Comparison of ENCODE assay signal across 1 cellular context in the genomic region with DNA sequence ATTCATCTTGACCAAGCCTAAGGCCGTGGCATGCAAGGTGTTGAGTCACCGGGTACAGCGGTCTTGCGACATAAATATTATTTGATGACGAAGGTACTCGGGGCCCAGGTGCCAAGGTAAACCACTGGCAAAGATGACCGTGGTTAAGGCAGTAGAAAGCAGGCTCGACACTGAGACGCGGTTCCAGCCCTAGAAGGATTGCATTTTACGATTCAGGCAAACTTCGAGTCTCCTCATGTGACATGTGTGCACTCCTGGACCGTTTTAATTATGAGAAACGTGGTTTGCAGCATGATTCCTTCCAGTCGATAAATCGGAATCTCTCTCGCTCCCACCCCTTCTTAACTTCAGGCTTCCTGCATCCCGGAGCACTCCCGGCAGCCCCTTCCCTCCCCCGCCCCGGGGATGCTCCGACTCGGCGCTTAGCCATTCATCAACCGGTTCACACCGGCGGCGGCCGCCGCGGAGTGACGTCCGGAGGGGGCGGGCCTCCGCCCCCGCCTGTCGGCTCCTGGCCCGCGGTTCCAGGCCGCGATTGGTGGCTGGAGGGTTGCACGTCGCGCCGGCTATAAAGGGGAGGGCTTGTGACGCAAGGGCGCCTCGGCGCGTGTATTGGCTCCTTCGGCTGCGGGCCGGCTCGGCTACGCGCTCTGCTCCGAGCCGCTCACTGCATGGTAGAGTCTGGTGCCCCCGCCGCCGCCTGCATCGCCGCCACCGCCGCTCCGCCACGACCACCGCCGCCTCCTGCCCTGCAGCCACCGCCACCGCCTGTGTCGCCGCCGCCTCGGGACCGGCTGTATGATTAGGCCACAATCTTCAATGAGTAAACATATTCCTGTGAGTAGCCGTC.
TF ChIP-seq lines count a peak whose summit lies in the region.

TSS of gene LOC128125822 (plus strand) at position 598 of the 850 bp plus-strand sequence.
TSS of gene PTP4A1 (plus strand) at position 598 of the 850 bp plus-strand sequence. CDS start 4,401 bp downstream, outside the sequence.

TF ChIP-seq in HepG2, 621 proteins besides CTCF, POLR2A, EP300 and RAD21 (continued from another document):
- TF ChIP-seq, protein P1, sequence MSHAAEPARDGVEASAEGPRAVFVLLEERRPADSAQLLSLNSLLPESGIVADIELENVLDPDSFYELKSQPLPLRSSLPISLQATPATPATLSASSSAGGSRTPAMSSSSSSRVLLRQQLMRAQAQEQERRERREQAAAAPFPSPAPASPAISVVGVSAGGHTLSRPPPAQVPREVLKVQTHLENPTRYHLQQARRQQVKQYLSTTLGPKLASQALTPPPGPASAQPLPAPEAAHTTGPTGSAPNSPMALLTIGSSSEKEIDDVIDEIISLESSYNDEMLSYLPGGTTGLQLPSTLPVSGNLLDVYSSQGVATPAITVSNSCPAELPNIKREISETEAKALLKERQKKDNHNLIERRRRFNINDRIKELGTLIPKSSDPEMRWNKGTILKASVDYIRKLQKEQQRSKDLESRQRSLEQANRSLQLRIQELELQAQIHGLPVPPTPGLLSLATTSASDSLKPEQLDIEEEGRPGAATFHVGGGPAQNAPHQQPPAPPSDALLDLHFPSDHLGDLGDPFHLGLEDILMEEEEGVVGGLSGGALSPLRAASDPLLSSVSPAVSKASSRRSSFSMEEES (CRISPR knock-in tag; IDR thresholded peaks at IDR 0.05), result no peak
- TF ChIP-seq ZNF101 (CRISPR knock-in tag; IDR thresholded peaks at IDR 0.05; ENCODE audit: borderline replicate concordance, low read depth) (no peak), GATA4 (IDR thresholded peaks at IDR 0.05; ENCODE audit: borderline replicate concordance, low read depth) (no peak), IKZF1 (IDR thresholded peaks at IDR 0.05) (no peak), KMT2A (CRISPR knock-in tag; IDR thresholded peaks at IDR 0.05) (no peak; the same call in 1 of the 2 replicates), FOSL1 (CRISPR knock-in tag; IDR thresholded peaks at IDR 0.05; ENCODE audit: borderline replicate concordance) (peak; percentile 77; the same call in 1 of the 2 replicates), NCOA1 (CRISPR knock-in tag; IDR thresholded peaks at IDR 0.05) (peak; percentile 19; the same call in 1 of the 2 replicates), YY1 (IDR thresholded peaks at IDR 0.05; ENCODE audit: insufficient read depth, insufficient replicate concordance, low read depth, low read length) (peak; percentile 70), SIX1 (CRISPR knock-in tag; IDR thresholded peaks at IDR 0.05; ENCODE audit: borderline replicate concordance) (no peak), ZNF709 (CRISPR knock-in tag; IDR thresholded peaks at IDR 0.05) (peak; percentile 98), ZNF446 (CRISPR knock-in tag; IDR thresholded peaks at IDR 0.05) (no peak; the same call in 1 of the 2 replicates), RBFOX2 (IDR thresholded peaks at IDR 0.05; ENCODE audit: low read depth, low read length) (peak; percentile 96), ATF5 (CRISPR knock-in tag; IDR thresholded peaks at IDR 0.05; ENCODE audit: low read depth) (no peak), ZNF44 (CRISPR knock-in tag; IDR thresholded peaks at IDR 0.05) (0 out of 2 replicates have a peak, but pooled peaks have one; percentile 20), KDM6A (CRISPR knock-in tag; IDR thresholded peaks at IDR 0.05; ENCODE audit: low read depth) (no peak), PATZ1 (CRISPR knock-in tag; IDR thresholded peaks at IDR 0.05) (peak; percentile 38), TBX3 (IDR thresholded peaks at IDR 0.05; ENCODE audit: borderline replicate concordance) (no peak), NR2F2 (IDR thresholded peaks at IDR 0.05; ENCODE audit: borderline replicate concordance, low read depth) (no peak; the same call in 1 of the 2 replicates), STAT5B (CRISPR knock-in tag; IDR thresholded peaks at IDR 0.05) (no peak), ELF1 (CRISPR knock-in tag; IDR thresholded peaks at IDR 0.05) (peak; percentile 46; the same call in 1 of the 2 replicates)
- TF ChIP-seq, protein P2, sequence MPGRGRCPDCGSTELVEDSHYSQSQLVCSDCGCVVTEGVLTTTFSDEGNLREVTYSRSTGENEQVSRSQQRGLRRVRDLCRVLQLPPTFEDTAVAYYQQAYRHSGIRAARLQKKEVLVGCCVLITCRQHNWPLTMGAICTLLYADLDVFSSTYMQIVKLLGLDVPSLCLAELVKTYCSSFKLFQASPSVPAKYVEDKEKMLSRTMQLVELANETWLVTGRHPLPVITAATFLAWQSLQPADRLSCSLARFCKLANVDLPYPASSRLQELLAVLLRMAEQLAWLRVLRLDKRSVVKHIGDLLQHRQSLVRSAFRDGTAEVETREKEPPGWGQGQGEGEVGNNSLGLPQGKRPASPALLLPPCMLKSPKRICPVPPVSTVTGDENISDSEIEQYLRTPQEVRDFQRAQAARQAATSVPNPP (CRISPR knock-in tag; IDR thresholded peaks at IDR 0.05), result peak; percentile 74
TF ChIP-seq in HepG2: peak in this region for 301.
